In the genomic region with DNA sequence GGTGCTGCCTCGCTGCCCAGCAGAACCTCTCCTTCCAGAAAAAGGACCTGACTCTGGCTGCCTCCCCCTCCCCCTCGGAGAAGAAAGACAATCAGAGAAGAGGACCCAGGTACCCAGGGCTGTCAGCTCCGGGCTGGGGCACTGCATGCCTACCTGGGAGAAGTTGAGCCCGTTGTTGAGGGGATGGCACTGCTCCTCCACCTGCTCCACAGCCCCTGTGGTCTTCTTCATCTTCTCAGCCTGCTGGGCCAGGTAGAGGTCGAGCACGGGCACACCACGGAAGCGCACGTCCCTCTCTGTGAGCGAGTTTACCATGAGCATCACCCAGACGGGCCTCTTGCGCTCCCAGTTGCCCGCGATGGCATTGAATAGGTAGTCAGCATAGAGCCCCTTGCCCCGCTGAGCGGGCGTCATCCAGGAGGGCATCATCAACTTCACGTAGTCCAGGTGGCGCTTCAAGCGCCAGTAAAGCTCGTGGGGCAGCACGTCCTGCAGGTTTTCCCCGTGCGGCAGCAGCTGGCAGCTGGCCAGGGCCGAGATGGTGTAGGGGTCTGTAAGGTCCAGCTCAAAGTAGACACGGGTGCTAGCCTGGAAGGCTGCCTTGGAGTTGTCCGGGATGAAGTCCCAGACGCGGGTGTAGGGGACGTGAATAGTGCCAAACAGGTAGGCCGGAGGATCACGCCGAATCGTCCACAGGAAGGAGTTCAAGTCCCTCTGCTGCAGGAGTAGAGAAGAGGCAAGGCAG, we compare ENCODE assay signal across 13 cellular contexts. TPM values are rescaled to one million over a fixed set of nuclear protein-coding genes. Genes with fewer than 3 reads are reported as not detected.
"Had no signal": no experiment of that assay in that cellular context is flagged by ENCODE, and none has a peak within 500 bp of the region (broad histone marks: within the 10 kb centered on the region; RNA-seq: fewer than 3 reads in every experiment).

No MANE protein-coding gene starts in this region.

- H3K27ac ChIP-seq: VCaP had no signal

- ATAC-seq: naive thymus-derived CD4-positive, alpha-beta T cell; T-helper 17 cell had no signal

- DNase-seq: activated CD4-positive, alpha-beta T cell treated with anti-CD3 and anti-CD28 coated beads for 1 hour; activated gamma-delta T cell treated with Interleukin-2 at 50 U/mL for 16 hours; erythroblast; foreskin melanocyte; left ventricle myocardium inferior; naive thymus-derived CD4-positive, alpha-beta T cell; nucleus accumbens; T-helper 17 cell; transverse colon had no signal

- H3K36me3 Mint-ChIP-seq: activated naive CD8-positive, alpha-beta T cell had no signal

- H3K4me3 ChIP-seq: transverse colon had no signal

- H3K9me3 ChIP-seq: left ventricle myocardium inferior, transverse colon had no signal

- H3K36me3 ChIP-seq: left ventricle myocardium inferior, transverse colon had no signal

- H3K4me3 Mint-ChIP-seq: activated naive CD8-positive, alpha-beta T cell; stimulated activated naive CD8-positive, alpha-beta T cell treated with anti-CD3 and anti-CD28 coated beads, Interleukin-15, Interleukin-2, amounts not matched to agents 100 ng/mL and 50 ng/mL, for 24 hours; T-helper 17 cell had no signal

- H3K27ac Mint-ChIP-seq: activated naive CD8-positive, alpha-beta T cell; naive thymus-derived CD4-positive, alpha-beta T cell; stimulated activated naive CD8-positive, alpha-beta T cell treated with anti-CD3 and anti-CD28 coated beads, Interleukin-15, Interleukin-2, amounts not matched to agents 100 ng/mL and 50 ng/mL, for 24 hours; T-helper 17 cell had no signal

- H3K9me3 Mint-ChIP-seq: stimulated activated naive CD8-positive, alpha-beta T cell treated with anti-CD3 and anti-CD28 coated beads, Interleukin-15, Interleukin-2, amounts not matched to agents 100 ng/mL and 50 ng/mL, for 24 hours had no signal

RNA-seq across cellular contexts. Expression of a gene that starts 3.1 kb away (rescaled TPM):
- total RNA-seq: activated CD8-positive, alpha-beta memory T cell treated with anti-CD3 and anti-CD28 coated beads for 36 hours; naive thymus-derived CD4-positive, alpha-beta T cell; T-helper 17 cell had no signal
- polyA plus RNA-seq: naive thymus-derived CD4-positive, alpha-beta T cell had no signal
